8 cellular contexts compared by ENCODE assay signal in genomic region chr14:23009939-23010718, GRCh38.
DNase-seq lines count a peak whose midpoint lies in the region; ATAC-seq lines count a peak whose summit lies in the region.

A gene with protein sequence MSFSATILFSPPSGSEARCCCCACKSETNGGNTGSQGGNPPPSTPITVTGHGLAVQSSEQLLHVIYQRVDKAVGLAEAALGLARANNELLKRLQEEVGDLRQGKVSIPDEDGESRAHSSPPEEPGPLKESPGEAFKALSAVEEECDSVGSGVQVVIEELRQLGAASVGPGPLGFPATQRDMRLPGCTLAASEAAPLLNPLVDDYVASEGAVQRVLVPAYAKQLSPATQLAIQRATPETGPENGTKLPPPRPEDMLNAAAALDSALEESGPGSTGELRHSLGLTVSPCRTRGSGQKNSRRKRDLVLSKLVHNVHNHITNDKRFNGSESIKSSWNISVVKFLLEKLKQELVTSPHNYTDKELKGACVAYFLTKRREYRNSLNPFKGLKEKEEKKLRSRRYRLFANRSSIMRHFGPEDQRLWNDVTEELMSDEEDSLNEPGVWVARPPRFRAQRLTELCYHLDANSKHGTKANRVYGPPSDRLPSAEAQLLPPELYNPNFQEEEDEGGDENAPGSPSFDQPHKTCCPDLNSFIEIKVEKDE (minus strand): TSS chr14:23010143. CDS start chr14:22999023, 11,120 bp downstream.

- ATAC-seq in HG02763 (IDR thresholded peaks at IDR 0.05; ENCODE audit: unreplicated experiment) (peak; percentile 42), GM21528 (IDR thresholded peaks at IDR 0.05; ENCODE audit: low FRiP score, unreplicated experiment) (no peak)

- DNase-seq in DMS114 treated with DMSO at 0.1 percent for 48 hours (lab: John Stamatoyannopoulos, UW; ENCODE audit: unreplicated experiment) = peak; percentile 64
- peak; percentile 54 for DNase-seq in NCI-H345 treated with DMSO at 0.1 percent for 48 hours (lab: John Stamatoyannopoulos, UW; ENCODE audit: unreplicated experiment)
- DNase-seq in activated CD4-positive, CD25-positive, alpha-beta regulatory T cell treated with anti-CD3 and anti-CD28 coated beads, Interleukin-2, amount 50 U/mL, for 72 hours = peak; percentile 83
- peak; percentile 77 for DNase-seq in cerebellar cortex (ENCODE audit: low spot score)
- DNase-seq in kidney glomerular epithelial cell (lab: John Stamatoyannopoulos, UW) = peak; percentile 35
- peak; percentile 63 to 83 for DNase-seq in stimulated activated CD4-positive, alpha-beta T cell treated with anti-CD3 and anti-CD28 coated beads, Interleukin-15, amount 100 ng/mL, for 48 hours (ENCODE audit: low read depth in 2 of 2)
